ENCODE assay signal across 9 cellular contexts in the genomic region with DNA sequence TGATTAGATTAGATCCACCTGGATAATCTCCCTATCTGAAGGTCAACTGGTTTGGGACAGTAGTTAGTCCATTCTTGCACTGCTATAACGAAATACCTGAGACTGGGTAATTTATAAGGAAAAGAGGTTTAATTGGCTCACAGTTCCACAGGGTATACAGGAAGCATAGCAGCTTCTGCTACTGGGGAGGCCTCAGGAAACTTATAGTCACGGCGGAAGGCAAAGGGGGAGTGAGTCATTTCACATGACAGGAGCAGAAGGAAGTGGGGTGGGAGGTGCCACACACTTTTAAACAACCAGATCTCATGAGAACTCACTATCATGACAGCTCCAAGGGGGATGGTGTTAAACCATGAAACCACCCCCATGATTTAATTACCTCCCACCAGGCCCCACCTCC. TPM values are rescaled to one million over a fixed set of nuclear protein-coding genes. Genes with fewer than 3 reads are reported as not detected.
DNase-seq lines count a peak whose midpoint lies in the region; TF ChIP-seq lines count a peak whose summit lies in the region.
"Had no signal": no experiment of that assay in that cellular context is flagged by ENCODE, and none has a peak within 500 bp of the region (broad histone marks: within the 10 kb centered on the region; RNA-seq: fewer than 3 reads in every experiment).

No MANE protein-coding gene starts in this region.

- H3K27me3 ChIP-seq in mammary epithelial cell (ENCODE audit: insufficient read depth, low read length) = no peaks in the 10 kb centered on the region

- no peaks in the 10 kb centered on the region for H4K20me1 ChIP-seq in mammary epithelial cell (ENCODE audit: insufficient read depth, low read length)

- H3K4me1 ChIP-seq in mammary epithelial cell (ENCODE audit: insufficient read depth, low read length) = no peaks in the 10 kb centered on the region

- intact Hi-C loops in mammary epithelial cell (cut with micrococcal nuclease) (no loop called here), cardiac septum (cut with DNase I) (no loop called here)

- H3K36me3 ChIP-seq in mammary epithelial cell (ENCODE audit: insufficient read depth, low read length) = no peaks in the 10 kb centered on the region

- peak overlapping the region; percentile 0 for H2AFZ ChIP-seq in mammary epithelial cell (ENCODE audit: low read depth, low read length)

- H3K79me2 ChIP-seq in mammary epithelial cell (ENCODE audit: insufficient read depth, low read length) = no peaks in the 10 kb centered on the region

- no peak overlapping the region for H3K4me3 ChIP-seq in mammary epithelial cell (replicated peaks in 1 of 3; ENCODE audit: insufficient read depth in 1 of 3, low read depth in 2 of 3, low read length in 3 of 3)

- no peak overlapping the region for H3K9ac ChIP-seq in mammary epithelial cell (ENCODE audit: insufficient read depth, low read length)

- in situ Hi-C loops in mammary epithelial cell (cut with MboI; ENCODE audit: low sequenced_read_pairs in 2 of 2) = no loop called here

- CTCF ChIA-PET in mammary epithelial cell (lab: Charles Lee; ENCODE audit: low non-redundant PET) = interaction anchor here (1.0 kb wide), 1 partner anchor 10 kb away, joined by 3 read pairs; a partner anchor contains a TSS

- no peak overlapping the region for H3K27ac ChIP-seq in mammary epithelial cell (ENCODE audit: insufficient read depth, low read depth, low read length)
- H3K27ac ChIP-seq: 22Rv1 had no signal

- TF ChIP-seq CTCF in mammary epithelial cell (conservative IDR thresholded peaks at IDR 0.05 in 1 of 2, IDR thresholded peaks at IDR 0.05 in 1 of 2; ENCODE audit: extremely low read depth in 1 of 2, insufficient read depth in 1 of 2, low read depth in 1 of 2, low read length in 2 of 2) = no peak

- H3K4me2 ChIP-seq in mammary epithelial cell (ENCODE audit: insufficient read depth, low read depth, low read length) = no peak overlapping the region

- dilution Hi-C loops in mammary epithelial cell (cut with HindIII; ENCODE audit: low sequenced_read_pairs) = no loop called here

- DNase-seq in DMS53 (lab: John Stamatoyannopoulos, UW) (peak; percentile 2), DMS53 treated with DMSO at 0.1 percent for 48 hours (lab: John Stamatoyannopoulos, UW; ENCODE audit: unreplicated experiment) (no peak), UCSD-AML1 (lab: John Stamatoyannopoulos, UW; ENCODE audit: unreplicated experiment) (peak; percentile 13), mammary epithelial cell (no peak), NCI-H2227 (lab: John Stamatoyannopoulos, UW; ENCODE audit: unreplicated experiment) (no peak), SKM-1 (lab: John Stamatoyannopoulos, UW; ENCODE audit: unreplicated experiment) (no peak), cardiac septum (ENCODE audit: low spot score) (no peak)
- DNase-seq in stimulated activated CD4-positive, alpha-beta T cell treated with anti-CD3 and anti-CD28 coated beads, Interleukin-4, amount 100 ng/mL, for 1 hour = peak; percentile 12

- no peaks in the 10 kb centered on the region for H3K9me3 ChIP-seq in mammary epithelial cell (replicated peaks; ENCODE audit: insufficient read depth, low read length)

- 81% methylated on average over 3 of the region's 3 CpGs for WGBS in mammary epithelial cell (ENCODE audit: low coverage, missing lambda C conversion rate)

- BruUV-seq in mammary epithelial cell (replicated peaks; lab: Mats Ljungman, UMichigan) = no TSS peak

RNA-seq across cellular contexts. Expression of a gene that starts 9.9 kb away (rescaled TPM):
- total RNA-seq in mammary epithelial cell (1 to 10 TPM; 5.3 to 8.1 TPM), cardiac septum (1.9 TPM)
- polyA plus RNA-seq in mammary epithelial cell = 3.0 TPM
- polyA minus RNA-seq in mammary epithelial cell = 4.8 TPM

RNA-seq across cellular contexts. Expression of a gene that starts 55.1 kb away (rescaled TPM):
- total RNA-seq in mammary epithelial cell = 1 to 10 TPM; 1.5 to 3.0 TPM
- polyA plus RNA-seq in mammary epithelial cell = 0.19 TPM
- polyA minus RNA-seq in mammary epithelial cell = not detected
- 0.32 TPM for total RNA-seq in cardiac septum

Comparison
In these comparisons a context has a peak if more than half of its experiments do, and no peak if none do; other contexts are left out.
1. DNase-seq: peak in DMS53 (single experiment), UCSD-AML1 (single experiment) and stimulated activated CD4-positive, alpha-beta T cell treated with anti-CD3 and anti-CD28 coated beads, Interleukin-4, amount 100 ng/mL, for 1 hour (single experiment); none in DMS53 treated with DMSO at 0.1 percent for 48 hours (single experiment), mammary epithelial cell (single experiment), NCI-H2227 (single experiment), SKM-1 (single experiment) and cardiac septum (single experiment).